7 cellular contexts compared by ENCODE assay signal in genomic region chr2:178804791-178805190, GRCh38. TPM values are rescaled to one million over a fixed set of nuclear protein-coding genes. Genes with fewer than 3 reads are reported as not detected.
DNase-seq lines count a peak whose midpoint lies in the region; ATAC-seq, FAIRE-seq and TF ChIP-seq lines count a peak whose summit lies in the region.

No MANE protein-coding gene starts in this region.

- ATAC-seq in GM18505 (IDR thresholded peaks at IDR 0.05; ENCODE audit: unreplicated experiment) (peak; percentile 68), HG03045 (IDR thresholded peaks at IDR 0.05; ENCODE audit: unreplicated experiment) (peak; percentile 47)

- 56% methylated on average over 3 of the region's 3 CpGs for WGBS in esophagus muscularis mucosa

- in situ Hi-C loops in SK-MEL-5 (cut with HindIII; ENCODE audit: low pct_unique_long_range_greater_than_20kb, low sequenced_read_pairs) = no loop called here

- TF ChIP-seq POLR2A in GM18505 (IDR thresholded peaks at IDR 0.05; ENCODE audit: borderline replicate concordance, extremely low read depth, insufficient read depth, insufficient read length) (no peak), esophagus muscularis mucosa (IDR thresholded peaks at IDR 0.05; ENCODE audit: low read depth) (no peak)

- intact Hi-C loops in kidney (cut with DNase I) (no loop called here), esophagus muscularis mucosa (cut with DNase I) (no loop called here)

- DNase-seq in SK-MEL-5 (ENCODE audit: low read depth, low spot score) (peak; percentile 57), iPS-NIHi11 (ENCODE audit: low spot score) (peak; percentile 74), kidney (no peak), NCI-H1092 treated with DMSO at 0.1 percent for 48 hours (lab: John Stamatoyannopoulos, UW) (no peak), esophagus muscularis mucosa (ENCODE audit: extremely low spot score) (no peak)

- H3K27ac ChIP-seq in kidney (ENCODE audit: low read depth in 2 of 2, low read length in 2 of 2) = no peak overlapping the region
- H3K27ac ChIP-seq in esophagus muscularis mucosa (replicated peaks in 1 of 4) = no peak overlapping the region

- no peak for FAIRE-seq in kidney (lab: Jason Lieb, UNC)

- H3K27me3 ChIP-seq in esophagus muscularis mucosa = no peaks in the 10 kb centered on the region

- no peaks in the 10 kb centered on the region for H3K4me1 ChIP-seq in kidney (ENCODE audit: control insufficient read depth in 1 of 2, insufficient read depth in 1 of 2, low read depth in 1 of 2, low read length in 2 of 2)
- H3K4me1 ChIP-seq in esophagus muscularis mucosa = peaks cover 0 to 5% (median 0%) of the 10 kb centered on the region in 4 donors

- H3K9me3 ChIP-seq in kidney (ENCODE audit: control insufficient read depth in 1 of 2, low read length in 2 of 2) = no peaks in the 10 kb centered on the region
- H3K9me3 ChIP-seq in esophagus muscularis mucosa = no peaks in the 10 kb centered on the region

- no peaks in the 10 kb centered on the region for H3K36me3 ChIP-seq in kidney (ENCODE audit: control insufficient read depth in 1 of 2, insufficient read depth in 2 of 2, low read length in 2 of 2)
- H3K36me3 ChIP-seq in esophagus muscularis mucosa = peaks cover 0 to 61% (median 0%) of the 10 kb centered on the region in 4 donors

- H3K9ac ChIP-seq in kidney (ENCODE audit: low read length in 2 of 2) = no peak overlapping the region

- H3K4me3 ChIP-seq in kidney (ENCODE audit: low read length in 2 of 2) = no peak overlapping the region
- H3K4me3 ChIP-seq in esophagus muscularis mucosa = no peak overlapping the region

- no peak for TF ChIP-seq EP300 in esophagus muscularis mucosa (IDR thresholded peaks at IDR 0.05)

- TF ChIP-seq CTCF in kidney (IDR thresholded peaks at IDR 0.05; ENCODE audit: borderline replicate concordance, extremely low read depth, insufficient read depth) (no peak), esophagus muscularis mucosa (IDR thresholded peaks at IDR 0.05) (peak in 1 of 3 experiments; percentile 46)

RNA-seq across cellular contexts. Expression of gene TTN, which starts 2.4 kb away (rescaled TPM):
- under 0.01 TPM in 2 replicates for total RNA-seq in SK-MEL-5 (2014; rRNA removed; shearing (Covaris generic))
- polyA plus RNA-seq in SK-MEL-5 (2015; cell fraction: cytosol; rRNA removed) = 0.08 TPM in 1 of 2 replicates, not detected in the other
- under 0.01 TPM in 1 of 2 replicates, not detected in the other for polyA plus RNA-seq in SK-MEL-5 (2015; cell fraction: nucleus; rRNA removed)
- 3.6 TPM for total RNA-seq in kidney
- 0.02 TPM for polyA plus RNA-seq in kidney (ENCODE audit: insufficient read depth, low read depth, low replicate concordance)
- total RNA-seq in esophagus muscularis mucosa = 1 to 10 TPM; 2.8 to 10.0 (median 8.3) TPM

Comparison
In these comparisons a context has a peak if more than half of its experiments do, and no peak if none do; other contexts are left out.
1. DNase-seq: peak in SK-MEL-5 (single experiment) and iPS-NIHi11 (single experiment); none in kidney (single experiment), NCI-H1092 treated with DMSO at 0.1 percent for 48 hours (single experiment) and esophagus muscularis mucosa (single experiment).